Comparison of ENCODE assay signal across 8 cellular contexts in the genomic region with DNA sequence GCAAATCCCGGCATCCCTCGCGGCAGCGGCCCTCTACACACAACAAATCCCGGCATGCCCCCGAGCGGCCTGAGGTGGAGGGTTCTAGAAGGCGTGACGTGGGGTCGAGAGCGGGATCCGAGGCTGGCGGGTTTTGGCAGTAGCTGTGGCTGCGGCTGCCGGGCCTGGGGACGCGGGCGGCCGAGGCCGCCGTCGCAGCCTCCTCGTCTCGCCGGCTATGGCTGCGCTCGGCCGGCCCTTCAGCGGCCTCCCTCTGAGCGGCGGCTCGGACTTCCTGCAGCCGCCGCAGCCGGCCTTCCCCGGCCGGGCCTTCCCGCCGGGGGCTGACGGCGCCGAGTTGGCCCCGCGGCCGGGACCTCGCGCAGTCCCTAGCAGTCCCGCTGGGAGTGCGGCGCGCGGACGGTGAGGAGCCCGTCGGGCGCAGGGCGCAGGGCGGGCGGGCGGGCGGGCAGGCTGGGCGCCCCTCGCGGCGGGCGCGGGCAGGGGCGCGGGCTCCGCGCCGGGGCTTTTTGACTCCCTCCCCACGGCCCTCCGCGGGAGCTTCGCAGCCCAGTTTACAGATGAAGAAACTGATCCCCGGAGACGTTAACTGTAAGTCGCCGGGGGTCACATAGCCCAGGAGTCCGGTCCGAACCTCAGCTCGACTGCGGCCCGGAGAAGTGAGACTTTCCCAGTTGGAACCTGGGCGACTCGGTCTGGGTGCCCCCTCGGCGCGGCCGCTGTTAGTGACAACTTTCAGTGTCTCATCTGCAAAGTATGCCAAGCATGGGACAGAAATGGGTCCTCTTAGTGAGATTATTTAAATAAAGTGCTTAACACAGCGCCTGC. TPM values are rescaled to one million over a fixed set of nuclear protein-coding genes. Genes with fewer than 3 reads are reported as not detected.
DNase-seq lines count a peak whose midpoint lies in the region; ATAC-seq and TF ChIP-seq lines count a peak whose summit lies in the region.

A gene with protein sequence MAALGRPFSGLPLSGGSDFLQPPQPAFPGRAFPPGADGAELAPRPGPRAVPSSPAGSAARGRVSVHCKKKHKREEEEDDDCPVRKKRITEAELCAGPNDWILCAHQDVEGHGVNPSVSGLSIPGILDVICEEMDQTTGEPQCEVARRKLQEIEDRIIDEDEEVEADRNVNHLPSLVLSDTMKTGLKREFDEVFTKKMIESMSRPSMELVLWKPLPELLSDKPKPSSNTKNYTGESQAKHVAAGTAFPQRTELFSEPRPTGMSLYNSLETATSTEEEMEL (plus strand): TSS at position 63 of the 828 bp plus-strand sequence. CDS start 155 bp downstream, at position 218.

- peaks cover 0 to 3% (median 0%) of the 10 kb centered on the region in 3 donors for H3K9me3 Mint-ChIP-seq in T-cell

- DNase-seq in NCI-H146 (lab: John Stamatoyannopoulos, UW) (peak; percentile 93), T-cell (peak; percentile 80 to 95 (median 91)), amniotic epithelial cell (ENCODE audit: low read depth) (peak; percentile 97), heart right ventricle (peak; percentile 95), posterior vena cava (ENCODE audit: low spot score) (peak; percentile 98), upper lobe of left lung (peak; percentile 93 to 97)

- H3K9me3 ChIP-seq in heart right ventricle = peaks cover 0 to 8% (median 0%) of the 10 kb centered on the region in 11 donors
- no peaks in the 10 kb centered on the region for H3K9me3 ChIP-seq in upper lobe of left lung

- H3K27ac ChIP-seq in heart right ventricle (peak within 1 kb of the TSS; percentile 87 to 99 (median 97)), upper lobe of left lung (peak within 1 kb of the TSS; percentile 96 to 100 (median 100))

- H3K4me3 ChIP-seq in heart right ventricle = peak within 1 kb of the TSS; percentile 65 to 88 (median 78)
- H3K4me3 ChIP-seq in upper lobe of left lung = peak within 1 kb of the TSS; percentile 74 to 95 (median 94)

- peak within 1 kb of the TSS; percentile 90 to 94 for H3K27ac Mint-ChIP-seq in T-cell

- H3K27me3 ChIP-seq in heart right ventricle = no peaks in the 10 kb centered on the region
- no peaks in the 10 kb centered on the region for H3K27me3 ChIP-seq in upper lobe of left lung

- H3K36me3 ChIP-seq in heart right ventricle = peaks cover 0 to 36% (median 4%) of the 10 kb centered on the region in 9 donors
- H3K36me3 ChIP-seq in upper lobe of left lung = peaks cover 1 to 26% (median 5%) of the 10 kb centered on the region in 4 donors

- CTCF ChIA-PET in T-cell (lab: Charles Lee) = interaction anchor here in 1 of 2 donors (0.5 to 1.0 kb wide), 7 partner anchors 8 to 64 kb away, joined by 3 to 6 read pairs (median 3); no protein-coding TSS in a partner anchor

- intact Hi-C loops in heart right ventricle (cut with DNase I) (loop anchor here in 2 of 10 donors (2.0 kb wide), 1 partner anchor 30 kb away; a partner anchor contains a TSS), posterior vena cava (cut with DNase I) (no loop called here)

- no peaks in the 10 kb centered on the region for H3K27me3 Mint-ChIP-seq in T-cell

- H3K36me3 Mint-ChIP-seq in T-cell = peaks cover 13% of the 10 kb centered on the region

- TF ChIP-seq POLR2A in GM15510 (IDR thresholded peaks at IDR 0.05; ENCODE audit: borderline replicate concordance, extremely low read depth, insufficient read length) (peak; percentile 87), upper lobe of left lung (IDR thresholded peaks at IDR 0.05) (peak in 3 of 4 donors; percentile 74 to 94 (median 92))

- TF ChIP-seq CTCF in heart right ventricle (IDR thresholded peaks at IDR 0.05) = peak in 4 of 9 donors; percentile 32 to 54 (median 36)
- TF ChIP-seq CTCF in upper lobe of left lung (IDR thresholded peaks at IDR 0.05) = peak; percentile 39 to 86 (median 66)

- TF ChIP-seq EP300 in upper lobe of left lung (IDR thresholded peaks at IDR 0.05) = peak in 1 of 4 donors; percentile 24

- peak within 1 kb of the TSS; percentile 97 to 98 (median 97) for H3K4me3 Mint-ChIP-seq in T-cell

- ATAC-seq in HG02870 (IDR thresholded peaks at IDR 0.05; ENCODE audit: unreplicated experiment) (peak; percentile 87), T-cell (replicated peaks in 1 of 4) (peak; percentile 95 to 97 (median 96)), heart right ventricle (peak; percentile 97 to 99 (median 98)), upper lobe of left lung (ENCODE audit: low FRiP score in 2 of 2) (peak; percentile 95 to 98)

- 0% methylated on average over 73 to 92 of the region's 92 CpGs for WGBS in heart right ventricle, 2 donors
- 0% methylated on average over 26 to 30 of the region's 92 CpGs for WGBS in upper lobe of left lung, 2 donors

- H3K4me1 ChIP-seq in heart right ventricle (peaks cover 5 to 46% (median 33%) of the 10 kb centered on the region in 9 donors), upper lobe of left lung (peaks cover 18 to 40% (median 25%) of the 10 kb centered on the region in 4 donors)

- POLR2A ChIA-PET in T-cell (lab: Charles Lee) = interaction anchor here in 1 of 2 donors (0.6 kb wide), 1 partner anchor 11 kb away, joined by 3 read pairs; no protein-coding TSS in a partner anchor

- peaks cover 33 to 36% (median 34%) of the 10 kb centered on the region in 3 donors for H3K4me1 Mint-ChIP-seq in T-cell

RNA-seq across cellular contexts. Expression of the gene that starts here (rescaled TPM):
- total RNA-seq in T-cell = 10 to 100 TPM; 14.4 to 22.7 (median 17.4) TPM
- total RNA-seq in heart right ventricle = 10 to 100 TPM in 7 of 10 donors, 1 to 10 TPM in 3; 7.7 to 15.0 (median 11.5) TPM
- polyA plus RNA-seq in heart right ventricle = 1 to 10 TPM; 5.9 to 9.4 TPM
- 10 to 100 TPM; 12.0 to 19.6 TPM for total RNA-seq in posterior vena cava
- 10 to 100 TPM; 13.2 to 32.5 (median 20.8) TPM for total RNA-seq in upper lobe of left lung

Comparison
In these comparisons a context has a peak if more than half of its experiments do, and no peak if none do; other contexts are left out.
1. Peak in every context shown above with its lines: DNase-seq, ATAC-seq, H3K4me3 ChIP-seq and H3K27ac ChIP-seq.